34 cellular contexts compared by ENCODE assay signal in the genomic region with DNA sequence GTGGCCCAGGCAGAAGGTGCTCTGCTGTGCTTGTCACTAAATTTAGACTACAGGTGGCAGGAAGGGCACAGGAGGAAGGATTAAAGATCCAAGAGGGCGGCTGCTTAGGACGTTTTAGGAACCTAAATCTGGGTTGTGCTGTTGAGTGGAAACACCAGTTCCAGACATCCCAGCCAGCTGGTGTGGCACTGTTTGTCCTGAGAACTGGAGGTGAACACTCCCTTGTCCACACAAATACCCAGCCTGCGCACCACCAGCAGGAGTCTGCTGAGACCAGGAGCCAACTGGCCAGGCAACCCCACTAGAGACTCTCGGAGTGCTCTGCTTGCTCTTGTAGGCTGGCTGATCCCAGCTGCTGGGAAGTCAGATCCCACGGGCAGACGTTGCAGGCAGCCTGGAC. TPM values are rescaled to one million over a fixed set of nuclear protein-coding genes. Genes with fewer than 3 reads are reported as not detected.
DNase-seq lines count a peak whose midpoint lies in the region; ATAC-seq and TF ChIP-seq lines count a peak whose summit lies in the region.
"Had no signal": no experiment of that assay in that cellular context is flagged by ENCODE, and none has a peak within 500 bp of the region (broad histone marks: within the 10 kb centered on the region; RNA-seq: fewer than 3 reads in every experiment).

No MANE protein-coding gene starts in this region.

- 72% methylated on average over 6 of the region's 6 CpGs for WGBS in smooth muscle cell (ENCODE audit: low lambda C conversion rate)

- H3K36me3 ChIP-seq in HCT116 (ENCODE audit: control insufficient read depth in 1 of 2, insufficient read depth in 2 of 2, low read length in 2 of 2) = no peaks in the 10 kb centered on the region
- no peaks in the 10 kb centered on the region for H3K36me3 ChIP-seq in SJCRH30
- no peaks in the 10 kb centered on the region for H3K36me3 ChIP-seq in smooth muscle cell (ENCODE audit: low read depth)
- H3K36me3 ChIP-seq: gastroesophageal sphincter, transverse colon had no signal

- intact Hi-C loops in HCT116 (cut with micrococcal nuclease) = no loop called here

- POLR2A ChIA-PET in HCT116 (lab: Charles Lee) = no interaction called here

- no peak overlapping the region for H3K4me3 ChIP-seq in HCT116 (replicated peaks in 1 of 2; ENCODE audit: low read depth in 1 of 2, low read length in 2 of 2)
- H3K4me3 ChIP-seq in SJCRH30 = no peak overlapping the region
- no peak overlapping the region for H3K4me3 ChIP-seq in fibroblast of villous mesenchyme (ENCODE audit: low read depth, low read length)
- no peak overlapping the region for H3K4me3 ChIP-seq in smooth muscle cell
- H3K4me3 ChIP-seq: gastroesophageal sphincter, PC-9, transverse colon had no signal

- CTCF ChIA-PET in HCT116 (lab: Charles Lee) = no interaction called here

- DNase-seq in HCT116 (ENCODE audit: low read depth, low spot score) (no peak), SJCRH30 (no peak), fibroblast of villous mesenchyme (ENCODE audit: low read depth) (peak; percentile 41), smooth muscle cell (lab: John Stamatoyannopoulos, UW; ENCODE audit: unreplicated experiment) (no peak), HT-29 (ENCODE audit: low spot score) (no peak), midbrain (lab: John Stamatoyannopoulos, UW) (no peak), GM20000 (ENCODE audit: low spot score) (no peak)
- DNase-seq: activated CD4-positive, alpha-beta T cell treated with anti-CD3 and anti-CD28 coated beads, Interleukin-2, amount 50 U/mL, for 48 hours; activated CD8-positive, alpha-beta memory T cell treated with anti-CD3 and anti-CD28 coated beads, Interleukin-2, amount 50 U/mL, for 4 hours; activated naive CD4-positive, alpha-beta T cell treated with anti-CD3 and anti-CD28 coated beads for 36 hours; Caco-2; cortex of kidney; DMS79; endodermal cell; GF-D8; hippocampal formation; immature natural killer cell; mesendoderm; naive thymus-derived CD8-positive, alpha-beta T cell; NCI-H1092; NCI-H1694 treated with DMSO at 0.1 percent for 48 hours; NCI-H2171 treated with DMSO at 0.1 percent for 48 hours; NCI-H526; NK-92 treated with Interleukin-12 subunit alpha and Interleukin-12 subunit beta, amount 100 ng/mL, for 24 hours; occipital lobe; PC-9; small intestine; stimulated activated CD4-positive, alpha-beta T cell treated with anti-CD3 and anti-CD28 coated beads, Interleukin-1b, Interleukin-23, amount 100 ng/mL, for 48 hours; stimulated activated CD8-positive, alpha-beta memory T cell treated with anti-CD3 and anti-CD28 coated beads, Interleukin-4, amount 100 ng/mL, for 48 hours; transverse colon had no signal

- H2AFZ ChIP-seq in HCT116 (ENCODE audit: low read depth, low read length, poor library complexity, severe bottlenecking) = no peak overlapping the region
- no peak overlapping the region for H2AFZ ChIP-seq in smooth muscle cell (ENCODE audit: low read depth)
- H2AFZ ChIP-seq: PC-9 had no signal

- H3K4me2 ChIP-seq in HCT116 (ENCODE audit: low read length) = peak overlapping the region; percentile 67; the same call in 1 of the 2 replicates
- peak overlapping the region; percentile 74 for H3K4me2 ChIP-seq in smooth muscle cell
- H3K4me2 ChIP-seq: PC-9 had no signal

- H3K9me2 ChIP-seq in HCT116 (ENCODE audit: insufficient read depth) = no peaks in the 10 kb centered on the region

- TF ChIP-seq RAD21 in HCT116 (IDR thresholded peaks at IDR 0.05; ENCODE audit: low read depth) = no peak

- RAD21 ChIA-PET in HCT116 (lab: Charles Lee; ENCODE audit: low non-redundant PET in 1 of 2, low total read pairs in 2 of 2, uncharacterized antibody in 2 of 2, unreplicated experiment in 2 of 2) = no interaction called here

- H4K20me1 ChIP-seq in HCT116 (ENCODE audit: insufficient read depth) (no peaks in the 10 kb centered on the region), smooth muscle cell (ENCODE audit: low read depth) (no peaks in the 10 kb centered on the region)

- no peaks in the 10 kb centered on the region for H3K9me3 ChIP-seq in HCT116 (ENCODE audit: control insufficient read depth in 1 of 2, insufficient read depth in 1 of 2, low read depth in 1 of 2, low read length in 2 of 2)
- no peaks in the 10 kb centered on the region for H3K9me3 ChIP-seq in SJCRH30 (replicated peaks)
- no peaks in the 10 kb centered on the region for H3K9me3 ChIP-seq in smooth muscle cell (replicated peaks; ENCODE audit: low read depth)
- H3K9me3 ChIP-seq: Caco-2, gastroesophageal sphincter, transverse colon had no signal

- ATAC-seq in HCT116 = no peak
- ATAC-seq: activated CD4-positive, CD25-positive, alpha-beta regulatory T cell treated with anti-CD3 and anti-CD28 coated beads, Interleukin-2, amount 50 U/mL, for 24 hours; esophagus mucosa; gastroesophageal sphincter; naive thymus-derived CD8-positive, alpha-beta T cell had no signal

- TF ChIP-seq CTCF in HCT116 (IDR thresholded peaks at IDR 0.05 in 2 of 3, conservative IDR thresholded peaks at IDR 0.05 in 1 of 3; ENCODE audit: borderline replicate concordance in 1 of 3, insufficient read depth in 1 of 3, low read depth in 2 of 3, low read length in 2 of 3) (no peak), fibroblast of villous mesenchyme (IDR thresholded peaks at IDR 0.05; ENCODE audit: insufficient read depth, low read depth, low read length) (no peak), smooth muscle cell (IDR thresholded peaks at IDR 0.05; ENCODE audit: borderline replicate concordance, insufficient read depth, poor library complexity, severe bottlenecking) (no peak), GM20000 (IDR thresholded peaks at IDR 0.05; ENCODE audit: extremely low read depth, missing control alignments) (no peak)

- no peaks in the 10 kb centered on the region for H3K27me3 ChIP-seq in HCT116 (ENCODE audit: insufficient read depth, low read length)
- H3K27me3 ChIP-seq in SJCRH30 = no peaks in the 10 kb centered on the region
- H3K27me3 ChIP-seq in smooth muscle cell (ENCODE audit: low read depth) = no peaks in the 10 kb centered on the region
- H3K27me3 ChIP-seq: gastroesophageal sphincter had no signal

- H3K79me2 ChIP-seq in HCT116 (ENCODE audit: insufficient read depth, low read length) (no peaks in the 10 kb centered on the region), smooth muscle cell (ENCODE audit: low read depth) (no peaks in the 10 kb centered on the region)

- no peak overlapping the region for H3K9ac ChIP-seq in HCT116 (ENCODE audit: low read length)
- H3K9ac ChIP-seq in smooth muscle cell (ENCODE audit: low read depth) = peak overlapping the region; percentile 83

- H3K4me1 ChIP-seq in HCT116 (ENCODE audit: control insufficient read depth in 1 of 2, insufficient read depth in 2 of 2, low read length in 2 of 2) (peaks cover 25 to 75% of the 10 kb centered on the region in 2 experiments), SJCRH30 (peaks cover 32% of the 10 kb centered on the region), smooth muscle cell (ENCODE audit: low read depth) (peaks cover 19% of the 10 kb centered on the region)
- H3K4me1 ChIP-seq: gastroesophageal sphincter had no signal

- no peak for TF ChIP-seq POLR2A in HCT116 (IDR thresholded peaks at IDR 0.05; ENCODE audit: borderline replicate concordance, extremely low read depth, insufficient read depth, insufficient read length)

- BruUV-seq in HCT116 (replicated peaks; lab: Mats Ljungman, UMichigan) = no TSS peak

- H3F3A ChIP-seq in smooth muscle cell (ENCODE audit: low read depth) = peaks cover 34% of the 10 kb centered on the region

- H3K27ac ChIP-seq in HCT116 (ENCODE audit: low read depth, low read length) (no peak overlapping the region), SJCRH30 (peak overlapping the region; percentile 84; the same call in 1 of the 2 replicates), smooth muscle cell (ENCODE audit: low read depth) (peak overlapping the region; percentile 98)
- H3K27ac ChIP-seq: C4-2B, gastroesophageal sphincter, transverse colon had no signal

TF ChIP-seq in HCT116, 20 proteins besides CTCF, POLR2A, EP300 and RAD21:
- no peak for TF ChIP-seq EGR1 (IDR thresholded peaks at IDR 0.05; ENCODE audit: low read depth)

RNA-seq across cellular contexts. Expression of gene UACA, which starts 30.3 kb away (rescaled TPM):
- total RNA-seq in HCT116 (2021; ENCODE audit: unreplicated experiment) (47.4 TPM), fibroblast of villous mesenchyme (160 TPM in 2 replicates), smooth muscle cell (109 and 121 TPM in 2 replicates)
- 54.6 and 59.5 TPM in 2 replicates for polyA plus RNA-seq in HCT116 (2012)
- total RNA-seq in SJCRH30 (2014; rRNA removed; shearing (Covaris generic)) = 30.3 and 47.1 TPM in 2 replicates
- polyA plus RNA-seq in smooth muscle cell = 147 and 153 TPM in 2 replicates
- 20.2 and 20.5 TPM in 2 replicates for total RNA-seq in HT-29 (2014; rRNA removed; shearing (Covaris generic))
